ENCODE assay signal across 1 cellular context in the genomic region with DNA sequence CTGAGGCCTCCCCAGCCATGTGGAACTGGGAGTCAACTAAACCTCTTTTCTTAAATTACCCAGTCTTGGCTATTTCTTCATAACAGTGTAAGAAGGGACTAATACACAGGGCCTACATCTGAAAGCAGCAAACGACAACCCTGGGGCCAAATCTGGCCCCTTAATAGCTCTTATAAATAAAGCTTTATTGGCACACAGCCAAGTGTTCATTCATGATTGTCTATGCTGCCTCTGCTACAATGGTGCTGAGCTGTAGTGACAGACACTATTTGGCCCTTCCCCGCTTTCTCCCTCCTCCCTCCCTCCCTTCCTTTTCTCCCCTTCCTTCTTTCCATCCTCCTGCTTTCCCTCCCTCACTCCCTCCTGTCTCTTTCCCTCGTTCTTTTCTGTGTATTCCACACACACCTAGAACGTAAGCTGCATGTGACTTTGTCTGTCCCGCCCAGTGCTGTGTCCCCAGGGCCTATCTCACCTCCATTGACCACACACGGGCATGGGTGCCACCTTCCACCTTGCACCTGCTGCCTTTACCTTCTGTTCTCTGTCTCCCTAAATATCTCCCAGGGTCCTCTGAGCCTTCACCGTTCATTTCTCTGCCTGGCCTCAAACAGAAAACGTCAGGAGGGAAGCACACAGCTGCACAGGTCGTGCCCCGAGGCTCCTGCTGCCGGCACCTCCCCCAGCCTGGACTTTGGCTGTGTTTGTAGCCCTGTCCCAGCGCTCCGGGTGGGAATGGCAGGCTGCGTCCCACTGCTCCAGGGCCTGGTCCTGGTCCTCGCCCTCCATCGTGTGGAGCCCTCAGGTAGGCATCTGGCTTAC.
TF ChIP-seq lines count a peak whose summit lies in the region.

A gene with protein sequence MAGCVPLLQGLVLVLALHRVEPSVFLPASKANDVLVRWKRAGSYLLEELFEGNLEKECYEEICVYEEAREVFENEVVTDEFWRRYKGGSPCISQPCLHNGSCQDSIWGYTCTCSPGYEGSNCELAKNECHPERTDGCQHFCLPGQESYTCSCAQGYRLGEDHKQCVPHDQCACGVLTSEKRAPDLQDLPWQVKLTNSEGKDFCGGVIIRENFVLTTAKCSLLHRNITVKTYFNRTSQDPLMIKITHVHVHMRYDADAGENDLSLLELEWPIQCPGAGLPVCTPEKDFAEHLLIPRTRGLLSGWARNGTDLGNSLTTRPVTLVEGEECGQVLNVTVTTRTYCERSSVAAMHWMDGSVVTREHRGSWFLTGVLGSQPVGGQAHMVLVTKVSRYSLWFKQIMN (plus strand): TSS at position 720 of the 819 bp plus-strand sequence. CDS start 13 bp downstream, at position 733.

TF ChIP-seq in HepG2, 621 proteins besides CTCF, POLR2A, EP300 and RAD21 (continued from another document and continues in another):
- TF ChIP-seq, protein P1, sequence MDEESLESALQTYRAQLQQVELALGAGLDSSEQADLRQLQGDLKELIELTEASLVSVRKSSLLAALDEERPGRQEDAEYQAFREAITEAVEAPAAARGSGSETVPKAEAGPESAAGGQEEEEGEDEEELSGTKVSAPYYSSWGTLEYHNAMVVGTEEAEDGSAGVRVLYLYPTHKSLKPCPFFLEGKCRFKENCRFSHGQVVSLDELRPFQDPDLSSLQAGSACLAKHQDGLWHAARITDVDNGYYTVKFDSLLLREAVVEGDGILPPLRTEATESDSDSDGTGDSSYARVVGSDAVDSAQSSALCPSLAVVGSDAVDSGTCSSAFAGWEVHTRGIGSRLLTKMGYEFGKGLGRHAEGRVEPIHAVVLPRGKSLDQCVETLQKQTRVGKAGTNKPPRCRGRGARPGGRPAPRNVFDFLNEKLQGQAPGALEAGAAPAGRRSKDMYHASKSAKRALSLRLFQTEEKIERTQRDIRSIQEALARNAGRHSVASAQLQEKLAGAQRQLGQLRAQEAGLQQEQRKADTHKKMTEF (CRISPR knock-in tag; IDR thresholded peaks at IDR 0.05) = peak; percentile 57; the same call in 1 of the 2 replicates
- TF ChIP-seq ZFP62 (CRISPR knock-in tag; IDR thresholded peaks at IDR 0.05) (no peak), HNF4G (IDR thresholded peaks at IDR 0.05; ENCODE audit: borderline replicate concordance, low read depth, low read length) (peak; percentile 88), HNF4G (CRISPR knock-in tag; IDR thresholded peaks at IDR 0.05; ENCODE audit: borderline replicate concordance, low read depth) (peak; percentile 89), ZNF737 (CRISPR knock-in tag; IDR thresholded peaks at IDR 0.05; ENCODE audit: borderline replicate concordance) (no peak), KDM4B (CRISPR knock-in tag; IDR thresholded peaks at IDR 0.05) (peak; percentile 75; the same call in 1 of the 2 replicates), PITX1 (CRISPR knock-in tag; IDR thresholded peaks at IDR 0.05) (peak; percentile 94), ZNF292 (CRISPR knock-in tag; IDR thresholded peaks at IDR 0.05; ENCODE audit: borderline replicate concordance, low read depth) (peak; percentile 93; the same call in 1 of the 2 replicates), SIX4 (CRISPR knock-in tag; IDR thresholded peaks at IDR 0.05) (peak; percentile 51; the same call in 1 of the 2 replicates), REPIN1 (CRISPR knock-in tag; IDR thresholded peaks at IDR 0.05; ENCODE audit: borderline replicate concordance, low read depth) (peak; percentile 85; the same call in 1 of the 2 replicates), ZNF629 (CRISPR knock-in tag; conservative IDR thresholded peaks at IDR 0.05) (0 out of 2 replicates have a peak, but pooled peaks have one; percentile 24), RXRA (CRISPR knock-in tag; IDR thresholded peaks at IDR 0.05) (peak; percentile 73; the same call in 1 of the 2 replicates), POLR2G (IDR thresholded peaks at IDR 0.05; ENCODE audit: low read depth, low read length) (peak; percentile 65), KDM2A (CRISPR knock-in tag; IDR thresholded peaks at IDR 0.05; ENCODE audit: borderline replicate concordance, low read depth) (peak; percentile 73), ZNF747 (CRISPR knock-in tag; IDR thresholded peaks at IDR 0.05; ENCODE audit: borderline replicate concordance) (no peak), TBX3 (IDR thresholded peaks at IDR 0.05; ENCODE audit: borderline replicate concordance) (peak; percentile 41; the same call in 1 of the 2 replicates), MTA1 (CRISPR knock-in tag; IDR thresholded peaks at IDR 0.05; ENCODE audit: borderline replicate concordance) (peak; percentile 84; the same call in 1 of the 2 replicates), KDM5B (CRISPR knock-in tag; IDR thresholded peaks at IDR 0.05; ENCODE audit: borderline replicate concordance) (peak; percentile 56; the same call in 1 of the 2 replicates), NCOR1 (IDR thresholded peaks at IDR 0.05; ENCODE audit: borderline replicate concordance, low read length) (peak; percentile 73; the same call in 1 of the 2 replicates), MXI1 (IDR thresholded peaks at IDR 0.05; ENCODE audit: borderline replicate concordance, low read depth, low read length) (peak; percentile 65; the same call in 1 of the 3 replicates), XRCC5 (optimal IDR thresholded peaks at IDR 0.05; ENCODE audit: low read length) (peak; percentile 68), IRF2 (CRISPR knock-in tag; IDR thresholded peaks at IDR 0.05) (0 out of 2 replicates have a peak, but pooled peaks have one; percentile 22), ASH2L (IDR thresholded peaks at IDR 0.05; ENCODE audit: insufficient read length, low read depth, low read length) (peak; percentile 84), HNRNPK (IDR thresholded peaks at IDR 0.05; ENCODE audit: low read depth, low read length, poor library complexity, severe bottlenecking) (peak; percentile 42), ZMYM2 (CRISPR knock-in tag; IDR thresholded peaks at IDR 0.05) (peak; percentile 37; the same call in 1 of the 2 replicates), KDM6A (CRISPR knock-in tag; IDR thresholded peaks at IDR 0.05; ENCODE audit: low read depth) (peak; percentile 85), ZFP36L1 (CRISPR knock-in tag; IDR thresholded peaks at IDR 0.05) (no peak), FLYWCH1 (CRISPR knock-in tag; IDR thresholded peaks at IDR 0.05) (0 out of 2 replicates have a peak, but pooled peaks have one; percentile 61)
- TF ChIP-seq, protein P2, sequence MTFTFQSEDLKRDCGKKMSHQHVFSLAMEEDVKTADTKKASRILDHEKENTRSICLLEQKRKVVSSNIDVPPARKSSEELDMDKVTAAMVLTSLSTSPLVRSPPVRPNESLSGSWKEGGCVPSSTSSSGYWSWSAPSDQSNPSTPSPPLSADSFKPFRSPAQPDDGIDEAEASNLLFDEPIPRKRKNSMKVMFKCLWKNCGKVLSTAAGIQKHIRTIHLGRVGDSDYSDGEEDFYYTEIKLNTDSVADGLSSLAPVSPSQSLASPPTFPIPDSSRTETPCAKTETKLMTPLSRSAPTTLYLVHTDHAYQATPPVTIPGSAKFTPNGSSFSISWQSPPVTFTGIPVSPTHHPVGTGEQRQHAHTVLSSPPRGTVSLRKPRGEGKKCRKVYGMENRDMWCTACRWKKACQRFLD (CRISPR knock-in tag; IDR thresholded peaks at IDR 0.05; ENCODE audit: borderline replicate concordance) = no peak
- TF ChIP-seq, protein P3, sequence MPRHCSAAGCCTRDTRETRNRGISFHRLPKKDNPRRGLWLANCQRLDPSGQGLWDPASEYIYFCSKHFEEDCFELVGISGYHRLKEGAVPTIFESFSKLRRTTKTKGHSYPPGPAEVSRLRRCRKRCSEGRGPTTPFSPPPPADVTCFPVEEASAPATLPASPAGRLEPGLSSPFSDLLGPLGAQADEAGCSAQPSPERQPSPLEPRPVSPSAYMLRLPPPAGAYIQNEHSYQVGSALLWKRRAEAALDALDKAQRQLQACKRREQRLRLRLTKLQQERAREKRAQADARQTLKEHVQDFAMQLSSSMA (CRISPR knock-in tag; IDR thresholded peaks at IDR 0.05) = peak; percentile 90
- TF ChIP-seq, protein P4, sequence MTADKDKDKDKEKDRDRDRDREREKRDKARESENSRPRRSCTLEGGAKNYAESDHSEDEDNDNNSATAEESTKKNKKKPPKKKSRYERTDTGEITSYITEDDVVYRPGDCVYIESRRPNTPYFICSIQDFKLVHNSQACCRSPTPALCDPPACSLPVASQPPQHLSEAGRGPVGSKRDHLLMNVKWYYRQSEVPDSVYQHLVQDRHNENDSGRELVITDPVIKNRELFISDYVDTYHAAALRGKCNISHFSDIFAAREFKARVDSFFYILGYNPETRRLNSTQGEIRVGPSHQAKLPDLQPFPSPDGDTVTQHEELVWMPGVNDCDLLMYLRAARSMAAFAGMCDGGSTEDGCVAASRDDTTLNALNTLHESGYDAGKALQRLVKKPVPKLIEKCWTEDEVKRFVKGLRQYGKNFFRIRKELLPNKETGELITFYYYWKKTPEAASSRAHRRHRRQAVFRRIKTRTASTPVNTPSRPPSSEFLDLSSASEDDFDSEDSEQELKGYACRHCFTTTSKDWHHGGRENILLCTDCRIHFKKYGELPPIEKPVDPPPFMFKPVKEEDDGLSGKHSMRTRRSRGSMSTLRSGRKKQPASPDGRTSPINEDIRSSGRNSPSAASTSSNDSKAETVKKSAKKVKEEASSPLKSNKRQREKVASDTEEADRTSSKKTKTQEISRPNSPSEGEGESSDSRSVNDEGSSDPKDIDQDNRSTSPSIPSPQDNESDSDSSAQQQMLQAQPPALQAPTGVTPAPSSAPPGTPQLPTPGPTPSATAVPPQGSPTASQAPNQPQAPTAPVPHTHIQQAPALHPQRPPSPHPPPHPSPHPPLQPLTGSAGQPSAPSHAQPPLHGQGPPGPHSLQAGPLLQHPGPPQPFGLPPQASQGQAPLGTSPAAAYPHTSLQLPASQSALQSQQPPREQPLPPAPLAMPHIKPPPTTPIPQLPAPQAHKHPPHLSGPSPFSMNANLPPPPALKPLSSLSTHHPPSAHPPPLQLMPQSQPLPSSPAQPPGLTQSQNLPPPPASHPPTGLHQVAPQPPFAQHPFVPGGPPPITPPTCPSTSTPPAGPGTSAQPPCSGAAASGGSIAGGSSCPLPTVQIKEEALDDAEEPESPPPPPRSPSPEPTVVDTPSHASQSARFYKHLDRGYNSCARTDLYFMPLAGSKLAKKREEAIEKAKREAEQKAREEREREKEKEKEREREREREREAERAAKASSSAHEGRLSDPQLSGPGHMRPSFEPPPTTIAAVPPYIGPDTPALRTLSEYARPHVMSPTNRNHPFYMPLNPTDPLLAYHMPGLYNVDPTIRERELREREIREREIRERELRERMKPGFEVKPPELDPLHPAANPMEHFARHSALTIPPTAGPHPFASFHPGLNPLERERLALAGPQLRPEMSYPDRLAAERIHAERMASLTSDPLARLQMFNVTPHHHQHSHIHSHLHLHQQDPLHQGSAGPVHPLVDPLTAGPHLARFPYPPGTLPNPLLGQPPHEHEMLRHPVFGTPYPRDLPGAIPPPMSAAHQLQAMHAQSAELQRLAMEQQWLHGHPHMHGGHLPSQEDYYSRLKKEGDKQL (CRISPR knock-in tag; IDR thresholded peaks at IDR 0.05; ENCODE audit: low read depth) = 0 out of 2 replicates have a peak, but pooled peaks have one; percentile 22
- TF ChIP-seq, protein P5, sequence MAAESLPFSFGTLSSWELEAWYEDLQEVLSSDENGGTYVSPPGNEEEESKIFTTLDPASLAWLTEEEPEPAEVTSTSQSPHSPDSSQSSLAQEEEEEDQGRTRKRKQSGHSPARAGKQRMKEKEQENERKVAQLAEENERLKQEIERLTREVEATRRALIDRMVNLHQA (CRISPR knock-in tag; IDR thresholded peaks at IDR 0.05) = no peak
- TF ChIP-seq, protein P6, sequence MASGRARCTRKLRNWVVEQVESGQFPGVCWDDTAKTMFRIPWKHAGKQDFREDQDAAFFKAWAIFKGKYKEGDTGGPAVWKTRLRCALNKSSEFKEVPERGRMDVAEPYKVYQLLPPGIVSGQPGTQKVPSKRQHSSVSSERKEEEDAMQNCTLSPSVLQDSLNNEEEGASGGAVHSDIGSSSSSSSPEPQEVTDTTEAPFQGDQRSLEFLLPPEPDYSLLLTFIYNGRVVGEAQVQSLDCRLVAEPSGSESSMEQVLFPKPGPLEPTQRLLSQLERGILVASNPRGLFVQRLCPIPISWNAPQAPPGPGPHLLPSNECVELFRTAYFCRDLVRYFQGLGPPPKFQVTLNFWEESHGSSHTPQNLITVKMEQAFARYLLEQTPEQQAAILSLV (CRISPR knock-in tag; IDR thresholded peaks at IDR 0.05; ENCODE audit: borderline replicate concordance) = peak; percentile 72; the same call in 1 of the 2 replicates
- TF ChIP-seq, protein P7, sequence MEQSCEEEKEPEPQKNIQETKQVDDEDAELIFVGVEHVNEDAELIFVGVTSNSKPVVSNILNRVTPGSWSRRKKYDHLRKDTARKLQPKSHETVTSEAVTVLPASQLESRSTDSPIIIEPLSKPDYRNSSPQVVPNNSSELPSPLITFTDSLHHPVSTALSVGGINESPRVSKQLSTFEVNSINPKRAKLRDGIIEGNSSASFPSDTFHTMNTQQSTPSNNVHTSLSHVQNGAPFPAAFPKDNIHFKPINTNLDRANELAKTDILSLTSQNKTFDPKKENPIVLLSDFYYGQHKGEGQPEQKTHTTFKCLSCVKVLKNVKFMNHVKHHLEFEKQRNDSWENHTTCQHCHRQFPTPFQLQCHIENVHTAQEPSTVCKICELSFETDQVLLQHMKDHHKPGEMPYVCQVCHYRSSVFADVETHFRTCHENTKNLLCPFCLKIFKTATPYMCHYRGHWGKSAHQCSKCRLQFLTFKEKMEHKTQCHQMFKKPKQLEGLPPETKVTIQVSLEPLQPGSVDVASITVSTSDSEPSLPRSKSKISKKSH (CRISPR knock-in tag; IDR thresholded peaks at IDR 0.05; ENCODE audit: borderline replicate concordance) = peak; percentile 50; the same call in 1 of the 2 replicates
- TF ChIP-seq, protein P8, sequence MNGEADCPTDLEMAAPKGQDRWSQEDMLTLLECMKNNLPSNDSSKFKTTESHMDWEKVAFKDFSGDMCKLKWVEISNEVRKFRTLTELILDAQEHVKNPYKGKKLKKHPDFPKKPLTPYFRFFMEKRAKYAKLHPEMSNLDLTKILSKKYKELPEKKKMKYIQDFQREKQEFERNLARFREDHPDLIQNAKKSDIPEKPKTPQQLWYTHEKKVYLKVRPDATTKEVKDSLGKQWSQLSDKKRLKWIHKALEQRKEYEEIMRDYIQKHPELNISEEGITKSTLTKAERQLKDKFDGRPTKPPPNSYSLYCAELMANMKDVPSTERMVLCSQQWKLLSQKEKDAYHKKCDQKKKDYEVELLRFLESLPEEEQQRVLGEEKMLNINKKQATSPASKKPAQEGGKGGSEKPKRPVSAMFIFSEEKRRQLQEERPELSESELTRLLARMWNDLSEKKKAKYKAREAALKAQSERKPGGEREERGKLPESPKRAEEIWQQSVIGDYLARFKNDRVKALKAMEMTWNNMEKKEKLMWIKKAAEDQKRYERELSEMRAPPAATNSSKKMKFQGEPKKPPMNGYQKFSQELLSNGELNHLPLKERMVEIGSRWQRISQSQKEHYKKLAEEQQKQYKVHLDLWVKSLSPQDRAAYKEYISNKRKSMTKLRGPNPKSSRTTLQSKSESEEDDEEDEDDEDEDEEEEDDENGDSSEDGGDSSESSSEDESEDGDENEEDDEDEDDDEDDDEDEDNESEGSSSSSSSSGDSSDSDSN (CRISPR knock-in tag; IDR thresholded peaks at IDR 0.05) = peak; percentile 80
- TF ChIP-seq, protein P9, sequence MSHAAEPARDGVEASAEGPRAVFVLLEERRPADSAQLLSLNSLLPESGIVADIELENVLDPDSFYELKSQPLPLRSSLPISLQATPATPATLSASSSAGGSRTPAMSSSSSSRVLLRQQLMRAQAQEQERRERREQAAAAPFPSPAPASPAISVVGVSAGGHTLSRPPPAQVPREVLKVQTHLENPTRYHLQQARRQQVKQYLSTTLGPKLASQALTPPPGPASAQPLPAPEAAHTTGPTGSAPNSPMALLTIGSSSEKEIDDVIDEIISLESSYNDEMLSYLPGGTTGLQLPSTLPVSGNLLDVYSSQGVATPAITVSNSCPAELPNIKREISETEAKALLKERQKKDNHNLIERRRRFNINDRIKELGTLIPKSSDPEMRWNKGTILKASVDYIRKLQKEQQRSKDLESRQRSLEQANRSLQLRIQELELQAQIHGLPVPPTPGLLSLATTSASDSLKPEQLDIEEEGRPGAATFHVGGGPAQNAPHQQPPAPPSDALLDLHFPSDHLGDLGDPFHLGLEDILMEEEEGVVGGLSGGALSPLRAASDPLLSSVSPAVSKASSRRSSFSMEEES (CRISPR knock-in tag; IDR thresholded peaks at IDR 0.05) = peak; percentile 81
